Comparison of ENCODE assay signal across 8 cellular contexts in the genomic region with DNA sequence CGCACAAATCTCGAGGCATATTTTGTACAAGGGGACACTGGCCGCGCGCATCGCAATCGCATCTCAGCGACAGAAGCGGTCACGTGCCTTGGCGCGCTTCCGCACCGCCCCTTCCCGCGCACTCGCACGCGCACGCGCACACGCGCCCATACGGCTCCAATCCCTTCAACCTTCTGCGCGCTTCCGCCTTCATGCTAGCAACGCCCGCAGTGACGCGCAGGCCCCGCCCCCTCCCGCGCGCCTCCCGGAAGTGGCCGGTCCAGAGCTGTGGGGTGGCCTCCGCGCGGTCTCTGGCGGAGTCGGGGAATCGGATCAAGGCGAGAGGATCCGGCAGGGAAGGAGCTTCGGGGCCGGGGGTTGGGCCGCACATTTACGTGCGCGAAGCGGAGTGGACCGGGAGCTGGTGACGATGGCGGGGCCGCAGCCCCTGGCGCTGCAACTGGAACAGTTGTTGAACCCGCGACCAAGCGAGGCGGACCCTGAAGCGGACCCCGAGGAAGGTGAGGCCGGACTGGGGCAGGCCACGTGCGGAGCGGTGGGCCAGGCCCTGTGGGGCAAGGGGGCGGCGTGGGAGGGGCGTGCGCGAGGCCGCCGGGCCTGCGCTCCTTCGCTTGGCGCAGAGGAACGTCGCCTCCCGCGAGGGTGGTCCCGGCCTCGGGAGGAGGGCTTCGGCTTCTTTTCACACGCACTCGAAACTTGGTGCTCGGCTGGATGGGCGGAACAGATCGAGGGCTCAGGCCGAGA. TPM values are rescaled to one million over a fixed set of nuclear protein-coding genes. Genes with fewer than 3 reads are reported as not detected.
DNase-seq lines count a peak whose midpoint lies in the region; ATAC-seq and TF ChIP-seq lines count a peak whose summit lies in the region.

A gene with protein sequence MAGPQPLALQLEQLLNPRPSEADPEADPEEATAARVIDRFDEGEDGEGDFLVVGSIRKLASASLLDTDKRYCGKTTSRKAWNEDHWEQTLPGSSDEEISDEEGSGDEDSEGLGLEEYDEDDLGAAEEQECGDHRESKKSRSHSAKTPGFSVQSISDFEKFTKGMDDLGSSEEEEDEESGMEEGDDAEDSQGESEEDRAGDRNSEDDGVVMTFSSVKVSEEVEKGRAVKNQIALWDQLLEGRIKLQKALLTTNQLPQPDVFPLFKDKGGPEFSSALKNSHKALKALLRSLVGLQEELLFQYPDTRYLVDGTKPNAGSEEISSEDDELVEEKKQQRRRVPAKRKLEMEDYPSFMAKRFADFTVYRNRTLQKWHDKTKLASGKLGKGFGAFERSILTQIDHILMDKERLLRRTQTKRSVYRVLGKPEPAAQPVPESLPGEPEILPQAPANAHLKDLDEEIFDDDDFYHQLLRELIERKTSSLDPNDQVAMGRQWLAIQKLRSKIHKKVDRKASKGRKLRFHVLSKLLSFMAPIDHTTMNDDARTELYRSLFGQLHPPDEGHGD (plus strand): TSS at position 238 of the 744 bp plus-strand sequence. CDS start 172 bp downstream, at position 410.

- H3K4me3 ChIP-seq in adipocyte (ENCODE audit: low read length) (peak within 1 kb of the TSS; percentile 94), cardiac muscle cell (peak within 1 kb of the TSS; percentile 64), transverse colon (peak within 1 kb of the TSS; percentile 33 to 89 (median 74))

- no peak for TF ChIP-seq EP300 in transverse colon (IDR thresholded peaks at IDR 0.05; ENCODE audit: low read depth)

- H3K4me1 ChIP-seq in adipocyte (ENCODE audit: control insufficient read depth, insufficient read depth, low read length) (peaks cover 17% of the 10 kb centered on the region), cardiac muscle cell (ENCODE audit: low read depth) (peaks cover 9% of the 10 kb centered on the region), transverse colon (peaks cover 10 to 27% (median 18%) of the 10 kb centered on the region in 4 donors)

- intact Hi-C loops in transverse colon (cut with DNase I; ENCODE audit: low total_unique reads): no loop called here

- 0% methylated on average over 9 to 80 of the region's 90 CpGs for WGBS in transverse colon (ENCODE audit: low coverage in 1 of 2), 2 donors

- peaks cover 22% of the 10 kb centered on the region for H3K36me3 ChIP-seq in adipocyte (ENCODE audit: control insufficient read depth, insufficient read depth, low read length, severe bottlenecking)
- H3K36me3 ChIP-seq in cardiac muscle cell: peaks cover 10% of the 10 kb centered on the region
- H3K36me3 ChIP-seq in transverse colon: peaks cover 0 to 21% (median 8%) of the 10 kb centered on the region in 4 donors

- TF ChIP-seq POLR2A in transverse colon (IDR thresholded peaks at IDR 0.05): peak; percentile 83

- DNase-seq in GM13976 (ENCODE audit: low spot score) (peak; percentile 99), NCI-H1436 treated with DMSO at 0.1 percent for 48 hours (lab: John Stamatoyannopoulos, UW) (peak; percentile 89), T follicular helper cell (ENCODE audit: low read depth) (peak; percentile 92), adipocyte (ENCODE audit: low read depth) (peak; percentile 99), cardiac muscle cell (ENCODE audit: low read depth in 1 of 2, low spot score in 1 of 2) (peak; percentile 97), pons (ENCODE audit: low spot score) (peak; percentile 94), transverse colon (peak; percentile 97)

- TF ChIP-seq CTCF in GM13976 (IDR thresholded peaks at IDR 0.05; ENCODE audit: borderline replicate concordance, control extremely low read depth, extremely low read depth, insufficient read depth, missing control alignments) (no peak), cardiac muscle cell (IDR thresholded peaks at IDR 0.05; ENCODE audit: low read depth, low read length) (no peak), transverse colon (IDR thresholded peaks at IDR 0.05) (no peak)

- peaks cover 41% of the 10 kb centered on the region for H3K27me3 ChIP-seq in adipocyte (replicated peaks; ENCODE audit: control insufficient read depth, insufficient read depth, low read length)
- peaks cover 38% of the 10 kb centered on the region for H3K27me3 ChIP-seq in cardiac muscle cell
- H3K27me3 ChIP-seq in transverse colon: peaks cover 41% of the 10 kb centered on the region

- in situ Hi-C loops in GM13976 (cut with MboI; ENCODE audit: low sequenced_read_pairs, unreplicated experiment): no loop called here
- in situ Hi-C loops in transverse colon (cut with MboI; ENCODE audit: low pct_ligation_motif_present in 1 of 4, low pct_unique_long_range_greater_than_20kb in 1 of 4, low sequenced_read_pairs in 3 of 4): no loop called here

- ATAC-seq in HG02852 (IDR thresholded peaks at IDR 0.05; ENCODE audit: unreplicated experiment): peak; percentile 93

- H3K9ac ChIP-seq in adipocyte (ENCODE audit: low read length): peak within 1 kb of the TSS; percentile 89

- H3K27ac ChIP-seq in cardiac muscle cell (peak within 1 kb of the TSS; percentile 92), transverse colon (peak within 1 kb of the TSS; percentile 87 to 93 (median 91))

- H3K9me3 ChIP-seq in adipocyte (ENCODE audit: control insufficient read depth, low read length) (no peaks in the 10 kb centered on the region), cardiac muscle cell (ENCODE audit: low read depth) (no peaks in the 10 kb centered on the region), transverse colon (no peaks in the 10 kb centered on the region)

RNA-seq across cellular contexts. Expression of the gene that starts here (rescaled TPM):
- total RNA-seq in cardiac muscle cell (24.3 and 50.2 TPM in 2 replicates), transverse colon (10 to 100 TPM; 16.5 to 54.2 (median 26.9) TPM)
- polyA plus RNA-seq in cardiac muscle cell: 43.3 and 53.2 TPM in 2 replicates

Comparison
In these comparisons a context has a peak if more than half of its experiments do, and no peak if none do; other contexts are left out.
1. Peak in every context shown above with its lines: DNase-seq, ATAC-seq, H3K4me3 ChIP-seq and H3K27ac ChIP-seq.